1 cellular context compared by ENCODE assay signal in genomic region chr1:1281533-1282321, GRCh38.
TF ChIP-seq lines count a peak whose summit lies in the region.

No MANE protein-coding gene starts in this region.

TF ChIP-seq in HepG2, 621 proteins besides CTCF, POLR2A, EP300 and RAD21 (continued from another document and continues in another):
- no peak for TF ChIP-seq TIGD3 (CRISPR knock-in tag; IDR thresholded peaks at IDR 0.05; ENCODE audit: borderline replicate concordance)
- no peak for TF ChIP-seq ZNF260 (CRISPR knock-in tag; IDR thresholded peaks at IDR 0.05; ENCODE audit: borderline replicate concordance, low read depth)
- TF ChIP-seq SP5 (CRISPR knock-in tag; IDR thresholded peaks at IDR 0.05; ENCODE audit: borderline replicate concordance, low read depth) = peak; percentile 78
- TF ChIP-seq ZNF280D (CRISPR knock-in tag; IDR thresholded peaks at IDR 0.05) = no peak
- no peak for TF ChIP-seq GMEB2 (CRISPR knock-in tag; IDR thresholded peaks at IDR 0.05; ENCODE audit: low read depth)
- no peak for TF ChIP-seq GPN1 (CRISPR knock-in tag; IDR thresholded peaks at IDR 0.05; ENCODE audit: borderline replicate concordance)
- TF ChIP-seq ZHX1 (CRISPR knock-in tag; IDR thresholded peaks at IDR 0.05; ENCODE audit: low read depth) = no peak
- TF ChIP-seq ARID2 (CRISPR knock-in tag; IDR thresholded peaks at IDR 0.05; ENCODE audit: borderline replicate concordance) = peak; percentile 71; the same call in 1 of the 2 replicates
- no peak; the same call in 1 of the 2 replicates for TF ChIP-seq ZNF543 (CRISPR knock-in tag; IDR thresholded peaks at IDR 0.05)
- TF ChIP-seq DMAP1 (CRISPR knock-in tag; IDR thresholded peaks at IDR 0.05) = peak; percentile 41; the same call in 1 of the 2 replicates
- TF ChIP-seq ZBTB26 (CRISPR knock-in tag; IDR thresholded peaks at IDR 0.05; ENCODE audit: borderline replicate concordance) = no peak
- TF ChIP-seq ZC3H13 (CRISPR knock-in tag; IDR thresholded peaks at IDR 0.05) = peak; percentile 54; the same call in 1 of the 2 replicates
- TF ChIP-seq KDM4B (CRISPR knock-in tag; IDR thresholded peaks at IDR 0.05) = no peak
- peak; percentile 61; the same call in 1 of the 2 replicates for TF ChIP-seq ZSCAN9 (CRISPR knock-in tag; IDR thresholded peaks at IDR 0.05; ENCODE audit: borderline replicate concordance)
- TF ChIP-seq NFRKB (IDR thresholded peaks at IDR 0.05) = no peak
- no peak for TF ChIP-seq TRIM24 (CRISPR knock-in tag; IDR thresholded peaks at IDR 0.05)
- TF ChIP-seq PHF5A (CRISPR knock-in tag; IDR thresholded peaks at IDR 0.05; ENCODE audit: low read depth, unreplicated experiment) = no peak
- TF ChIP-seq ZNF781 (CRISPR knock-in tag; IDR thresholded peaks at IDR 0.05; ENCODE audit: borderline replicate concordance, not compliant biosample characterization) = no peak
- TF ChIP-seq BHLHE40 (IDR thresholded peaks at IDR 0.05; ENCODE audit: low read length) = no peak
- TF ChIP-seq ZNF180 (CRISPR knock-in tag; IDR thresholded peaks at IDR 0.05; ENCODE audit: borderline replicate concordance, low read depth) = no peak
- TF ChIP-seq IRF2 (CRISPR knock-in tag; IDR thresholded peaks at IDR 0.05) = peak; percentile 52; the same call in 1 of the 2 replicates
- TF ChIP-seq BCL6 (CRISPR knock-in tag; IDR thresholded peaks at IDR 0.05) = peak; percentile 33; the same call in 1 of the 2 replicates
- peak; percentile 53 for TF ChIP-seq HDAC2 (CRISPR knock-in tag; IDR thresholded peaks at IDR 0.05)
- TF ChIP-seq ZNF660 (CRISPR knock-in tag; IDR thresholded peaks at IDR 0.05; ENCODE audit: borderline replicate concordance, low read depth) = no peak
- TF ChIP-seq CHD2 (IDR thresholded peaks at IDR 0.05; ENCODE audit: low read depth, low read length) = no peak
- no peak for TF ChIP-seq HOMEZ (CRISPR knock-in tag; IDR thresholded peaks at IDR 0.05; ENCODE audit: low read depth)
- no peak for TF ChIP-seq TGIF2 (CRISPR knock-in tag; IDR thresholded peaks at IDR 0.05)
- TF ChIP-seq FIP1L1 (IDR thresholded peaks at IDR 0.05; ENCODE audit: borderline replicate concordance, insufficient read depth, low read depth, low read length) = no peak
- no peak for TF ChIP-seq ZNF713 (CRISPR knock-in tag; IDR thresholded peaks at IDR 0.05)
- TF ChIP-seq ZFP1 (CRISPR knock-in tag; IDR thresholded peaks at IDR 0.05) = no peak
- TF ChIP-seq ZNF414 (CRISPR knock-in tag; IDR thresholded peaks at IDR 0.05) = peak; percentile 34; the same call in 1 of the 2 replicates
- no peak for TF ChIP-seq ZSCAN12 (CRISPR knock-in tag; IDR thresholded peaks at IDR 0.05)
- no peak for TF ChIP-seq SUZ12 (IDR thresholded peaks at IDR 0.05; ENCODE audit: low read depth, low read length)
- TF ChIP-seq KLF16 (CRISPR knock-in tag; IDR thresholded peaks at IDR 0.05) = peak in 1 of 2 experiments; percentile 52; a peak in 1 of 4 replicates
- no peak for TF ChIP-seq HMG20B (CRISPR knock-in tag; conservative IDR thresholded peaks at IDR 0.05)
- TF ChIP-seq FUBP1 (CRISPR knock-in tag; IDR thresholded peaks at IDR 0.05; ENCODE audit: borderline replicate concordance) = 0 out of 2 replicates have a peak, but pooled peaks have one; percentile 34
- no peak for TF ChIP-seq RBM39 (IDR thresholded peaks at IDR 0.05; ENCODE audit: low read depth, low read length, poor library complexity, severe bottlenecking)
- peak; percentile 11; the same call in 1 of the 2 replicates for TF ChIP-seq SOX5 (CRISPR knock-in tag; IDR thresholded peaks at IDR 0.05; ENCODE audit: borderline replicate concordance)
- no peak; the same call in 1 of the 2 replicates for TF ChIP-seq ZBTB38 (CRISPR knock-in tag; IDR thresholded peaks at IDR 0.05)
- TF ChIP-seq CAMTA2 (CRISPR knock-in tag; IDR thresholded peaks at IDR 0.05; ENCODE audit: borderline replicate concordance) = no peak
- peak; percentile 85 for TF ChIP-seq AKAP8 (CRISPR knock-in tag; IDR thresholded peaks at IDR 0.05)
- no peak for TF ChIP-seq DZIP1 (CRISPR knock-in tag; IDR thresholded peaks at IDR 0.05)
- TF ChIP-seq ZBTB1 (CRISPR knock-in tag; IDR thresholded peaks at IDR 0.05; ENCODE audit: borderline replicate concordance) = no peak
- TF ChIP-seq SRSF1 (optimal IDR thresholded peaks at IDR 0.05; ENCODE audit: low read depth, low read length) = peak; percentile 84
- TF ChIP-seq ZNF275 (CRISPR knock-in tag; IDR thresholded peaks at IDR 0.05; ENCODE audit: borderline replicate concordance) = no peak
